In the genomic region with DNA sequence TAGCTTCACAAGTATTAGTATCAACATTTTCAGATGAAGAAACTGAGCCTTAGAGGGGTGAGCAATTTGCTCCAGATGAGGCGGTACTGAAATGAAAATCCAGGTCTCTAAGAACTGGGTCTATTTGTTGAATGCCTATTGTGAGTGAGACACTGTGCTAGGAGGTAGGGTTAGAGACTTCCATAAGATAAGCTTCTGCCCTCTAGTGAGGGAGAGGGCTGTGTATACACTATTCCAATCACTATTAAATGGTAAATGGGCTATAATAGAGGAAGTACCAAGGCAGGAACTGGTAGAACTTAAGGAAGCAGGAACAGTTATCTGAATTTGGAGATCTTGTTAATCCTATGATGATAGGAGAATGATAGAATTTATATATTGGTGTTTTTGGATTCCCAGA, we compare ENCODE assay signal across 33 cellular contexts. TPM values are rescaled to one million over a fixed set of nuclear protein-coding genes. Genes with fewer than 3 reads are reported as not detected.
DNase-seq lines count a peak whose midpoint lies in the region; ATAC-seq and TF ChIP-seq lines count a peak whose summit lies in the region.
"Had no signal": no experiment of that assay in that cellular context is flagged by ENCODE, and none has a peak within 500 bp of the region (broad histone marks: within the 10 kb centered on the region; RNA-seq: fewer than 3 reads in every experiment).

No MANE protein-coding gene starts in this region.

- no peak overlapping the region for H3K4me2 ChIP-seq in PC-9
- H3K4me2 ChIP-seq: SK-N-SH had no signal

- peaks cover 69% of the 10 kb centered on the region for H3K4me1 Mint-ChIP-seq in chondrocyte (ENCODE audit: low read depth)
- H3K4me1 Mint-ChIP-seq: central memory CD8-positive, alpha-beta T cell had no signal

- H3K9me2 ChIP-seq in PC-9 (ENCODE audit: insufficient read depth): no peaks in the 10 kb centered on the region
- H3K9me2 ChIP-seq: SK-N-SH had no signal

- H3K9me3 Mint-ChIP-seq in chondrocyte (ENCODE audit: low read depth): no peaks in the 10 kb centered on the region
- H3K9me3 Mint-ChIP-seq: CD8-positive, alpha-beta memory T cell; central memory CD8-positive, alpha-beta T cell had no signal

- no peak overlapping the region for H2AFZ ChIP-seq in PC-9

- in situ Hi-C loops in ACHN (cut with HindIII; ENCODE audit: low pct_ligation_motif_present, low pct_unique_long_range_greater_than_20kb, low sequenced_read_pairs) (no loop called here), SK-MEL-5 (cut with HindIII; ENCODE audit: low pct_unique_long_range_greater_than_20kb, low sequenced_read_pairs) (no loop called here)

- ATAC-seq in HG03432 (IDR thresholded peaks at IDR 0.05; ENCODE audit: unreplicated experiment) (no peak), HG03520 (IDR thresholded peaks at IDR 0.05; ENCODE audit: unreplicated experiment) (no peak)
- ATAC-seq: esophagus mucosa, left ventricle myocardium superior had no signal

- TF ChIP-seq RAD21 in Ishikawa (IDR thresholded peaks at IDR 0.05; ENCODE audit: low read depth): 0 out of 2 replicates have a peak, but pooled peaks have one; percentile 8

- CTCF ChIA-PET in PC-9 (lab: Charles Lee): interaction anchor here (0.6 kb wide), 1 partner anchor 591 kb away, joined by 3 read pairs; no protein-coding TSS in a partner anchor

- WGBS in ovary, 3 donors: 100% methylated on average over 1 of the region's 1 CpG

- H3K79me2 ChIP-seq in PC-9 (ENCODE audit: low read depth): no peaks in the 10 kb centered on the region

- no peaks in the 10 kb centered on the region for H3K9me3 ChIP-seq in PC-9 (ENCODE audit: insufficient read depth, low read depth)
- no peaks in the 10 kb centered on the region for H3K9me3 ChIP-seq in ovary
- H3K9me3 ChIP-seq: heart right ventricle, MG63, sigmoid colon, SK-N-SH, stomach, uterus had no signal

- POLR2A ChIA-PET in PC-9 (lab: Charles Lee; ENCODE audit: unreplicated experiment): interaction anchor here (0.5 kb wide), 1 partner anchor 18 kb away, joined by 3 read pairs; no protein-coding TSS in a partner anchor

- H3K36me3 Mint-ChIP-seq in chondrocyte (ENCODE audit: low read depth): no peaks in the 10 kb centered on the region

- intact Hi-C loops in PC-9 (cut with micrococcal nuclease; ENCODE audit: unreplicated experiment): no loop called here
- intact Hi-C loops in ovary (cut with DNase I): no loop called here

- H3K27ac ChIP-seq in PC-9 (no peak overlapping the region), ovary (no peak overlapping the region)
- H3K27ac ChIP-seq: heart right ventricle, sigmoid colon, stomach, uterus had no signal

- no peaks in the 10 kb centered on the region for H4K20me1 ChIP-seq in PC-9 (ENCODE audit: insufficient read depth)

- DNase-seq in ACHN: peak; percentile 49
- DNase-seq in SK-MEL-5 (ENCODE audit: low read depth, low spot score): peak; percentile 43
- no peak for DNase-seq in chondrocyte (ENCODE audit: low spot score)
- DNase-seq in PC-9: no peak
- no peak for DNase-seq in ovary
- DNase-seq: activated CD4-positive, alpha-beta memory T cell treated with anti-CD3 and anti-CD28 coated beads, Interleukin-2, amount 10 ng/mL, durations not matched to agents 7 days and 5 days; activated CD4-positive, alpha-beta T cell treated with anti-CD3 and anti-CD28 coated beads for 1 hour; activated CD8-positive, alpha-beta memory T cell treated with anti-CD3 and anti-CD28 coated beads, Interleukin-2, amount 50 U/mL, for 4 hours; activated naive CD4-positive, alpha-beta T cell treated with anti-CD3 and anti-CD28 coated beads for 36 hours; CD8-positive, alpha-beta memory T cell; dermis blood vessel endothelial cell; DMS 273 treated with DMSO at 0.1 percent for 48 hours; H9; heart right ventricle; kidney; left ventricle myocardium superior; MG63; NCI-H1694; NCI-H2171; sigmoid colon; SK-N-SH; stimulated activated CD4-positive, alpha-beta T cell treated with anti-CD3 and anti-CD28 coated beads, Interleukin-12 subunit alpha, Interleukin-12 subunit beta, amount 100 ng/mL, for 4 hours; stimulated activated CD4-positive, alpha-beta T cell treated with anti-CD3 and anti-CD28 coated beads, Interleukin-4, amount 100 ng/mL, for 1 hour; stomach; uterus had no signal

- TF ChIP-seq EP300 in Ishikawa (IDR thresholded peaks at IDR 0.05; ENCODE audit: borderline replicate concordance): no peak
- no peak for TF ChIP-seq EP300 in ovary (IDR thresholded peaks at IDR 0.05)

- H3F3A ChIP-seq in PC-9 (ENCODE audit: insufficient read depth, low read depth): peaks cover 10% of the 10 kb centered on the region

- H3K4me1 ChIP-seq in PC-9 (replicated peaks; ENCODE audit: insufficient read depth): peaks cover 22% of the 10 kb centered on the region
- peaks cover 6% of the 10 kb centered on the region for H3K4me1 ChIP-seq in ovary (ENCODE audit: insufficient read depth)
- H3K4me1 ChIP-seq: uterus had no signal

- no peaks in the 10 kb centered on the region for H3K36me3 ChIP-seq in PC-9 (ENCODE audit: low read depth)
- no peaks in the 10 kb centered on the region for H3K36me3 ChIP-seq in ovary
- H3K36me3 ChIP-seq: heart right ventricle, MG63, sigmoid colon, stomach, uterus had no signal

- no peak overlapping the region for H3K4me3 ChIP-seq in PC-9
- H3K4me3 ChIP-seq in ovary: no peak overlapping the region
- H3K4me3 ChIP-seq: heart right ventricle, MG63, sigmoid colon, stomach, uterus had no signal

- no peaks in the 10 kb centered on the region for H3K27me3 Mint-ChIP-seq in chondrocyte (ENCODE audit: low read depth)
- H3K27me3 Mint-ChIP-seq: activated CD4-positive, alpha-beta memory T cell treated with anti-CD3 and anti-CD28 coated beads, Interleukin-2, amount 10 ng/mL, durations not matched to agents 7 days and 5 days; CD8-positive, alpha-beta memory T cell; central memory CD8-positive, alpha-beta T cell had no signal

- peak overlapping the region; percentile 2 for H3K27ac Mint-ChIP-seq in chondrocyte (ENCODE audit: unreplicated experiment)
- H3K27ac Mint-ChIP-seq: activated CD4-positive, alpha-beta memory T cell treated with anti-CD3 and anti-CD28 coated beads, Interleukin-2, amount 10 ng/mL, durations not matched to agents 7 days and 5 days; activated naive CD4-positive, alpha-beta T cell treated with anti-CD3 and anti-CD28 coated beads for 36 hours; activated T-helper 1 cell treated with anti-CD3 and anti-CD28 coated beads, Interleukin-12 subunit alpha, Interleukin-12 subunit beta, Interleukin-2, Interleukin-4 antibody, amounts not matched to agents 30 ng/mL and 10 ng/mL and 1 ng/mL, durations not matched to agents 14 hours and 24 hours and 36 hours; H9; progenitor cell of endocrine pancreas; T-helper 1 cell treated with Interleukin-12 subunit alpha and Interleukin-12 subunit beta and Interleukin-4 antibody, amounts not matched to agents 30 μg/mL and 1 μg/mL, for 36 hours had no signal

- no peak overlapping the region for H3K4me3 Mint-ChIP-seq in chondrocyte (ENCODE audit: unreplicated experiment)
- H3K4me3 Mint-ChIP-seq: activated CD4-positive, alpha-beta memory T cell treated with anti-CD3 and anti-CD28 coated beads, Interleukin-2, amount 10 ng/mL, durations not matched to agents 7 days and 5 days; activated naive CD4-positive, alpha-beta T cell treated with anti-CD3 and anti-CD28 coated beads for 36 hours; activated T-helper 1 cell treated with anti-CD3 and anti-CD28 coated beads, Interleukin-12 subunit alpha, Interleukin-12 subunit beta, Interleukin-2, Interleukin-4 antibody, amounts not matched to agents 30 ng/mL and 10 ng/mL and 1 ng/mL, durations not matched to agents 14 hours and 24 hours and 36 hours; CD8-positive, alpha-beta memory T cell; central memory CD8-positive, alpha-beta T cell; H9; T-helper 1 cell treated with Interleukin-12 subunit alpha and Interleukin-12 subunit beta and Interleukin-4 antibody, amounts not matched to agents 30 μg/mL and 1 μg/mL, for 36 hours had no signal

- no peak for TF ChIP-seq CTCF in chondrocyte (IDR thresholded peaks at IDR 0.05)
- no peak for TF ChIP-seq CTCF in PC-9 (conservative IDR thresholded peaks at IDR 0.05)
- TF ChIP-seq CTCF in ovary (IDR thresholded peaks at IDR 0.05): no peak

- no peak for TF ChIP-seq POLR2A in ovary (IDR thresholded peaks at IDR 0.05)

- no TSS peak for BruUV-seq in PC-9 (replicated peaks; lab: Mats Ljungman, UMichigan)

- no peaks in the 10 kb centered on the region for H3K27me3 ChIP-seq in PC-9 (ENCODE audit: insufficient read depth, low read depth)
- H3K27me3 ChIP-seq in ovary: no peaks in the 10 kb centered on the region
- H3K27me3 ChIP-seq: heart right ventricle, MG63, sigmoid colon, stomach, uterus had no signal

TF ChIP-seq in Ishikawa, 13 proteins besides CTCF, POLR2A, EP300 and RAD21:
- TF ChIP-seq, protein P1, sequence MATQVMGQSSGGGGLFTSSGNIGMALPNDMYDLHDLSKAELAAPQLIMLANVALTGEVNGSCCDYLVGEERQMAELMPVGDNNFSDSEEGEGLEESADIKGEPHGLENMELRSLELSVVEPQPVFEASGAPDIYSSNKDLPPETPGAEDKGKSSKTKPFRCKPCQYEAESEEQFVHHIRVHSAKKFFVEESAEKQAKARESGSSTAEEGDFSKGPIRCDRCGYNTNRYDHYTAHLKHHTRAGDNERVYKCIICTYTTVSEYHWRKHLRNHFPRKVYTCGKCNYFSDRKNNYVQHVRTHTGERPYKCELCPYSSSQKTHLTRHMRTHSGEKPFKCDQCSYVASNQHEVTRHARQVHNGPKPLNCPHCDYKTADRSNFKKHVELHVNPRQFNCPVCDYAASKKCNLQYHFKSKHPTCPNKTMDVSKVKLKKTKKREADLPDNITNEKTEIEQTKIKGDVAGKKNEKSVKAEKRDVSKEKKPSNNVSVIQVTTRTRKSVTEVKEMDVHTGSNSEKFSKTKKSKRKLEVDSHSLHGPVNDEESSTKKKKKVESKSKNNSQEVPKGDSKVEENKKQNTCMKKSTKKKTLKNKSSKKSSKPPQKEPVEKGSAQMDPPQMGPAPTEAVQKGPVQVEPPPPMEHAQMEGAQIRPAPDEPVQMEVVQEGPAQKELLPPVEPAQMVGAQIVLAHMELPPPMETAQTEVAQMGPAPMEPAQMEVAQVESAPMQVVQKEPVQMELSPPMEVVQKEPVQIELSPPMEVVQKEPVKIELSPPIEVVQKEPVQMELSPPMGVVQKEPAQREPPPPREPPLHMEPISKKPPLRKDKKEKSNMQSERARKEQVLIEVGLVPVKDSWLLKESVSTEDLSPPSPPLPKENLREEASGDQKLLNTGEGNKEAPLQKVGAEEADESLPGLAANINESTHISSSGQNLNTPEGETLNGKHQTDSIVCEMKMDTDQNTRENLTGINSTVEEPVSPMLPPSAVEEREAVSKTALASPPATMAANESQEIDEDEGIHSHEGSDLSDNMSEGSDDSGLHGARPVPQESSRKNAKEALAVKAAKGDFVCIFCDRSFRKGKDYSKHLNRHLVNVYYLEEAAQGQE (IDR thresholded peaks at IDR 0.05; ENCODE audit: low read depth): no peak
- TF ChIP-seq TCF12 (IDR thresholded peaks at IDR 0.05; ENCODE audit: low read depth) (no peak), FOXM1 (IDR thresholded peaks at IDR 0.05; ENCODE audit: borderline replicate concordance, low read depth) (no peak)

RNA-seq across cellular contexts. Expression of a gene that starts 23.6 kb away (rescaled TPM):
- 116 and 117 TPM in 2 replicates for total RNA-seq in SK-MEL-5 (2014; rRNA removed; shearing (Covaris generic))
- 55.7 and 71.8 TPM in 2 replicates for polyA plus RNA-seq in SK-MEL-5 (2015; cell fraction: cytosol; rRNA removed)
- polyA plus RNA-seq in SK-MEL-5 (2015; cell fraction: nucleus; rRNA removed): 216 and 226 TPM in 2 replicates
- total RNA-seq in chondrocyte (234 to 330 TPM (median 245 TPM) in 3 replicates), PC-9 (2021) (66.4 and 68.5 TPM in 2 replicates), ovary (100 to 1,000 TPM in 1 of 7 donors, 10 to 100 TPM in 6; 71.2 to 141 (median 77.1) TPM)
- 10 to 100 TPM; 20.2 to 56.1 TPM for polyA plus RNA-seq in ovary

Comparison
In these comparisons a context has a peak if more than half of its experiments do, and no peak if none do; other contexts are left out.
1. DNase-seq: peak in ACHN (single experiment) and SK-MEL-5 (single experiment); none in chondrocyte (single experiment), PC-9 (0 of 2) and ovary (0 of 5).